ENCODE assay signal across 18 cellular contexts in the genomic region with DNA sequence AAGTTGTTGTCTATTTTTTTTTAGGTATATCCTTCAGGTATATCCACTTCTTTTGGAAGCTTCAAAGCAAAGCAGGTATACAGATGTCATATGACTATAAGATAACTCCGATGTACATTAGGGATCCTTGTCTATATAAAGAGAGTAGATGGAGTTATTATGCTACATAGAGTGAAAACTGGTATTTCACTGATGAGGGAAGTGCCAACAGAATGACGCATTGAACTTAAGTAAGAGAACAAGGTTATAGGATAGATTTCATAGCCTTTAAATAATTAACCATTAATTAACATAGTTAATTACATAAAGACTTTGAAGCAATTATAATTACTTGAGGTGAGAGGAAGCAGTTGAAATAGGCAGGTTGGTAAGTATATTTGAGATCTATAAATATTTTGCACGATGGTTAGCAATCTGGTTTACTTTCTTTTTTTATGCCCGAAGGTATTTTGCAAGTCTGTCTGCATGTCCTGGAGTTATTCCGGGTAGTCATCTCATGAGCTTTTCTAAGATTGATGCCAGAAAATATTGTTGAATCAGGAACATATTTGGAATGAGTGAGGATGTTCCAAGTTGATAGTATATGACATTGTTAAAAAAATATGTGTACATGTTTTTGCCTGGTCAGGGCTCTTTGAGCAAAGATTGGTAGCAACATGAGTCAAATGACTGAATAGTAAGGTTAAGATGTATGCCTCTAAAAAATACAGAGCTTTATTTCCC.
A peak's percentile ranks its signal among the peaks of the same experiment; 100 is the strongest.
DNase-seq lines count a peak whose midpoint lies in the region; ATAC-seq and TF ChIP-seq lines count a peak whose summit lies in the region.
"Had no signal": no experiment of that assay in that cellular context is flagged by ENCODE, and none has a peak within 500 bp of the region (broad histone marks: within the 10 kb centered on the region; RNA-seq: fewer than 3 reads in every experiment).

No MANE protein-coding gene starts in this region.

- 0 out of 2 replicates have a peak, but pooled peaks cover 5% of the 10 kb centered on the region for H3K36me3 ChIP-seq in GM23338 (ENCODE audit: insufficient read depth)
- H3K36me3 ChIP-seq: pancreas had no signal

- H3K27ac ChIP-seq in GM23338 (ENCODE audit: low read depth) (peak overlapping the region; percentile 91; the same call in 1 of the 2 replicates), VCaP (peak overlapping the region; percentile 8; the same call in 1 of the 2 replicates)
- H3K27ac ChIP-seq: pancreas had no signal

- H3K27me3 Mint-ChIP-seq in GM23338 (ENCODE audit: insufficient read depth, low read depth, poor library complexity): no peaks in the 10 kb centered on the region
- H3K27me3 Mint-ChIP-seq in T-helper 2 cell treated with Interferon-gamma antibody and Interleukin-4, amounts not matched to agents 5 μg/mL and 100 μg/mL, for 36 hours (ENCODE audit: low read depth): no peaks in the 10 kb centered on the region
- H3K27me3 Mint-ChIP-seq: stimulated activated naive CD8-positive, alpha-beta T cell treated with anti-CD3 and anti-CD28 coated beads, Interleukin-15, Interleukin-2, amounts not matched to agents 100 ng/mL and 50 ng/mL, for 24 hours had no signal

- peaks cover 52% of the 10 kb centered on the region for H3K4me1 ChIP-seq in GM23338 (ENCODE audit: insufficient read depth)
- H3K4me1 ChIP-seq: pancreas had no signal

- H3K27me3 ChIP-seq in GM23338 (ENCODE audit: insufficient read depth): no peaks in the 10 kb centered on the region
- H3K27me3 ChIP-seq: pancreas had no signal

- peak overlapping the region; percentile 6; the same call in 1 of the 2 replicates for H3K4me2 ChIP-seq in GM23338
- H3K4me2 ChIP-seq: SK-N-SH had no signal

- no peaks in the 10 kb centered on the region for H3K9me2 ChIP-seq in GM23338 (ENCODE audit: insufficient read depth)
- H3K9me2 ChIP-seq: SK-N-SH had no signal

- H3F3A ChIP-seq in GM23338 (replicated peaks; ENCODE audit: low read depth): no peaks in the 10 kb centered on the region

- peaks cover 20% of the 10 kb centered on the region for H3K9me3 Mint-ChIP-seq in GM23338
- no peaks in the 10 kb centered on the region for H3K9me3 Mint-ChIP-seq in T-helper 2 cell treated with Interferon-gamma antibody and Interleukin-4, amounts not matched to agents 5 μg/mL and 100 μg/mL, for 36 hours

- TF ChIP-seq CTCF in GM23338 (conservative IDR thresholded peaks at IDR 0.05; ENCODE audit: low read depth in 2 of 2) (no peak), VCaP (conservative IDR thresholded peaks at IDR 0.05) (no peak), fibroblast of mammary gland (conservative IDR thresholded peaks at IDR 0.05; ENCODE audit: control insufficient read depth, insufficient read depth, low read depth, low read length) (no peak)

- peak overlapping the region; percentile 92 for H3K27ac Mint-ChIP-seq in GM23338
- no peak overlapping the region for H3K27ac Mint-ChIP-seq in T-helper 2 cell treated with Interferon-gamma antibody and Interleukin-4, amounts not matched to agents 5 μg/mL and 100 μg/mL, for 36 hours
- H3K27ac Mint-ChIP-seq: activated CD8-positive, alpha-beta T cell treated with anti-CD3 and anti-CD28 coated beads, Interleukin-2, amount 10 ng/mL, durations not matched to agents 7 days and 5 days; CD14-positive monocyte; stimulated activated naive CD8-positive, alpha-beta T cell treated with anti-CD3 and anti-CD28 coated beads, Interleukin-15, Interleukin-2, amounts not matched to agents 100 ng/mL and 50 ng/mL, for 24 hours had no signal

- ATAC-seq in GM23338: no peak
- ATAC-seq: activated CD8-positive, alpha-beta T cell treated with anti-CD3 and anti-CD28 coated beads, Interleukin-2, amount 10 ng/mL, durations not matched to agents 7 days and 5 days; pancreas had no signal

- no peaks in the 10 kb centered on the region for H4K20me1 ChIP-seq in GM23338 (replicated peaks; ENCODE audit: insufficient read depth)

- no peaks in the 10 kb centered on the region for H3K79me2 ChIP-seq in GM23338 (replicated peaks; ENCODE audit: insufficient read depth)

- peaks cover 43% of the 10 kb centered on the region for H3K4me1 Mint-ChIP-seq in GM23338
- H3K4me1 Mint-ChIP-seq in T-helper 2 cell treated with Interferon-gamma antibody and Interleukin-4, amounts not matched to agents 5 μg/mL and 100 μg/mL, for 36 hours (ENCODE audit: low read depth): no peaks in the 10 kb centered on the region
- H3K4me1 Mint-ChIP-seq: CD14-positive monocyte had no signal

- H3K4me3 Mint-ChIP-seq in GM23338: no peak overlapping the region
- H3K4me3 Mint-ChIP-seq in T-helper 2 cell treated with Interferon-gamma antibody and Interleukin-4, amounts not matched to agents 5 μg/mL and 100 μg/mL, for 36 hours: no peak overlapping the region
- H3K4me3 Mint-ChIP-seq: activated CD8-positive, alpha-beta T cell treated with anti-CD3 and anti-CD28 coated beads, Interleukin-2, amount 10 ng/mL, durations not matched to agents 7 days and 5 days; CD14-positive monocyte; stimulated activated naive CD8-positive, alpha-beta T cell treated with anti-CD3 and anti-CD28 coated beads, Interleukin-15, Interleukin-2, amounts not matched to agents 100 ng/mL and 50 ng/mL, for 24 hours had no signal

- peaks cover 19% of the 10 kb centered on the region; the same call in 2 of the 3 replicates for H3K36me3 Mint-ChIP-seq in GM23338 (ENCODE audit: low read depth)
- H3K36me3 Mint-ChIP-seq in T-helper 2 cell treated with Interferon-gamma antibody and Interleukin-4, amounts not matched to agents 5 μg/mL and 100 μg/mL, for 36 hours (ENCODE audit: low read depth): no peaks in the 10 kb centered on the region
- H3K36me3 Mint-ChIP-seq: CD14-positive monocyte had no signal

- H3K4me3 ChIP-seq in GM23338: no peak overlapping the region
- H3K4me3 ChIP-seq in fibroblast of mammary gland (ENCODE audit: control insufficient read depth, low read depth, low read length): no peak overlapping the region
- H3K4me3 ChIP-seq in skeletal muscle cell (ENCODE audit: low read depth, low read length): no peak overlapping the region
- H3K4me3 ChIP-seq: pancreas had no signal

- no peak for DNase-seq in GM23338 (ENCODE audit: low spot score)
- DNase-seq in fibroblast of mammary gland (ENCODE audit: low read depth): peak; percentile 83
- DNase-seq in skeletal muscle cell (ENCODE audit: low read depth): peak; percentile 62
- no peak for DNase-seq in activated CD4-positive, alpha-beta T cell treated with anti-CD3 and anti-CD28 coated beads, Interleukin-2, amount 50 U/mL, for 4 hours
- no peak for DNase-seq in NCI-H146 (lab: John Stamatoyannopoulos, UW)
- DNase-seq in T-helper 2 cell treated with Interferon-gamma antibody and Interleukin-4, amounts not matched to agents 5 μg/mL and 100 μg/mL, for 36 hours (ENCODE audit: low spot score): no peak
- DNase-seq in 8988T: no peak
- DNase-seq: activated CD8-positive, alpha-beta T cell treated with anti-CD3 and anti-CD28 coated beads, Interleukin-2, amount 10 ng/mL, durations not matched to agents 7 days and 5 days; activated effector memory CD4-positive, alpha-beta T cell treated with Interleukin-2 at 50 U/mL for 16 hours; effector CD4-positive, alpha-beta T cell; glutamatergic neuron; KG1; NCI-H1417 treated with DMSO at 0.1 percent for 48 hours; pancreas; SK-N-SH had no signal

- H2AFZ ChIP-seq in GM23338: no peak overlapping the region

Comparison
In these comparisons a context has a peak if more than half of its experiments do, and no peak if none do; other contexts are left out.
1. DNase-seq: peak in fibroblast of mammary gland (single experiment) and skeletal muscle cell (single experiment); none in GM23338 (single experiment), activated CD4-positive, alpha-beta T cell treated with anti-CD3 and anti-CD28 coated beads, Interleukin-2, amount 50 U/mL, for 4 hours (0 of 2), NCI-H146 (single experiment), T-helper 2 cell treated with Interferon-gamma antibody and Interleukin-4, amounts not matched to agents 5 μg/mL and 100 μg/mL, for 36 hours (single experiment) and 8988T (single experiment).